Comparison of ENCODE assay signal across 19 cellular contexts in genomic region chr16:53816211-53816610, GRCh38.
DNase-seq lines count a peak whose midpoint lies in the region; ATAC-seq and TF ChIP-seq lines count a peak whose summit lies in the region.
"Had no signal": no experiment of that assay in that cellular context is flagged by ENCODE, and none has a peak within 500 bp of the region (broad histone marks: within the 10 kb centered on the region; RNA-seq: fewer than 3 reads in every experiment).

No MANE protein-coding gene starts in this region.

- peaks cover 20% of the 10 kb centered on the region for H3K36me3 Mint-ChIP-seq in T-helper 2 cell treated with Interferon-gamma antibody and Interleukin-4, amounts not matched to agents 5 μg/mL and 100 μg/mL, for 36 hours (ENCODE audit: low read depth)

- H3K27ac ChIP-seq in SJSA1 (peak overlapping the region; percentile 68), suprapubic skin (peak overlapping the region; percentile 53)
- H3K27ac ChIP-seq: thyroid gland had no signal

- peaks cover 22% of the 10 kb centered on the region for H3K4me1 Mint-ChIP-seq in T-helper 2 cell treated with Interferon-gamma antibody and Interleukin-4, amounts not matched to agents 5 μg/mL and 100 μg/mL, for 36 hours (ENCODE audit: low read depth)
- H3K4me1 Mint-ChIP-seq: nephron had no signal

- WGBS in suprapubic skin, result 54% methylated on average over 2 of the region's 2 CpGs

- no peak for TF ChIP-seq POLR2A in suprapubic skin (IDR thresholded peaks at IDR 0.05)

- no peaks in the 10 kb centered on the region for H3K27me3 Mint-ChIP-seq in T-helper 2 cell treated with Interferon-gamma antibody and Interleukin-4, amounts not matched to agents 5 μg/mL and 100 μg/mL, for 36 hours (ENCODE audit: low read depth)

- H3K4me3 ChIP-seq in SJSA1 (no peak overlapping the region), fibroblast of pulmonary artery (replicated peaks; ENCODE audit: low read depth, low read length) (no peak overlapping the region), suprapubic skin (no peak overlapping the region)
- H3K4me3 ChIP-seq: esophagus muscularis mucosa, SJCRH30, thyroid gland had no signal

- TF ChIP-seq CTCF in fibroblast of pulmonary artery (IDR thresholded peaks at IDR 0.05; ENCODE audit: low read length, missing control alignments) (no peak), suprapubic skin (IDR thresholded peaks at IDR 0.05) (no peak)

- H3K4me1 ChIP-seq in SJSA1 (replicated peaks), result peaks cover 32% of the 10 kb centered on the region
- peaks cover 19% of the 10 kb centered on the region for H3K4me1 ChIP-seq in suprapubic skin

- DNase-seq in T-helper 2 cell treated with Interferon-gamma antibody and Interleukin-4, amounts not matched to agents 5 μg/mL and 100 μg/mL, for 36 hours (ENCODE audit: low spot score), result no peak
- DNase-seq in T-helper 2 cell (no peak), SJSA1 (ENCODE audit: low read depth in 1 of 2, low spot score in 2 of 2) (no peak), fibroblast of pulmonary artery (ENCODE audit: low read depth) (peak; percentile 26), suprapubic skin (ENCODE audit: low spot score in 2 of 2) (no peak)
- DNase-seq: 8988T, DMS79, hypothalamus, kidney glomerular epithelial cell, NCI-H2081, NCI-H524 treated with DMSO at 0.1 percent for 48 hours, SJCRH30, thyroid gland had no signal

- no peak for TF ChIP-seq EP300 in suprapubic skin (IDR thresholded peaks at IDR 0.05)

- H3K27me3 ChIP-seq in SJSA1 (replicated peaks), result no peaks in the 10 kb centered on the region
- no peaks in the 10 kb centered on the region for H3K27me3 ChIP-seq in suprapubic skin
- H3K27me3 ChIP-seq: esophagus muscularis mucosa, SJCRH30, thyroid gland had no signal

- no peak for ATAC-seq in GM18498 (IDR thresholded peaks at IDR 0.05; ENCODE audit: unreplicated experiment)
- no peak for ATAC-seq in GM18867 (IDR thresholded peaks at IDR 0.05; ENCODE audit: unreplicated experiment)
- ATAC-seq in GM19023 (IDR thresholded peaks at IDR 0.05; ENCODE audit: unreplicated experiment), result no peak

- no peak overlapping the region for H3K4me3 Mint-ChIP-seq in T-helper 2 cell treated with Interferon-gamma antibody and Interleukin-4, amounts not matched to agents 5 μg/mL and 100 μg/mL, for 36 hours
- H3K4me3 Mint-ChIP-seq: nephron had no signal

- H3K36me3 ChIP-seq in SJSA1 (peaks cover 7% of the 10 kb centered on the region), suprapubic skin (no peaks in the 10 kb centered on the region)
- H3K36me3 ChIP-seq: thyroid gland had no signal

- no peaks in the 10 kb centered on the region for H3K9me3 Mint-ChIP-seq in T-helper 2 cell treated with Interferon-gamma antibody and Interleukin-4, amounts not matched to agents 5 μg/mL and 100 μg/mL, for 36 hours
- H3K9me3 Mint-ChIP-seq: activated T-helper 2 cell treated with anti-CD3 and anti-CD28 coated beads, Interferon-gamma antibody, Interleukin-2, Interleukin-4, amounts not matched to agents 10 μg/mL and 5 μg/mL and 100 μg/mL, durations not matched to agents 14 hours and 24 hours and 36 hours; nephron had no signal

- H3K9me3 ChIP-seq in SJSA1 (replicated peaks) (no peaks in the 10 kb centered on the region), suprapubic skin (no peaks in the 10 kb centered on the region)
- H3K9me3 ChIP-seq: esophagus muscularis mucosa, SJCRH30, thyroid gland had no signal

- H3K27ac Mint-ChIP-seq in T-helper 2 cell treated with Interferon-gamma antibody and Interleukin-4, amounts not matched to agents 5 μg/mL and 100 μg/mL, for 36 hours, result peak overlapping the region; percentile 4
- H3K27ac Mint-ChIP-seq: activated T-helper 2 cell treated with anti-CD3 and anti-CD28 coated beads, Interferon-gamma antibody, Interleukin-2, Interleukin-4, amounts not matched to agents 10 μg/mL and 5 μg/mL and 100 μg/mL, durations not matched to agents 14 hours and 24 hours and 36 hours; nephron had no signal
